Comparison of ENCODE assay signal across 11 cellular contexts in the genomic region with DNA sequence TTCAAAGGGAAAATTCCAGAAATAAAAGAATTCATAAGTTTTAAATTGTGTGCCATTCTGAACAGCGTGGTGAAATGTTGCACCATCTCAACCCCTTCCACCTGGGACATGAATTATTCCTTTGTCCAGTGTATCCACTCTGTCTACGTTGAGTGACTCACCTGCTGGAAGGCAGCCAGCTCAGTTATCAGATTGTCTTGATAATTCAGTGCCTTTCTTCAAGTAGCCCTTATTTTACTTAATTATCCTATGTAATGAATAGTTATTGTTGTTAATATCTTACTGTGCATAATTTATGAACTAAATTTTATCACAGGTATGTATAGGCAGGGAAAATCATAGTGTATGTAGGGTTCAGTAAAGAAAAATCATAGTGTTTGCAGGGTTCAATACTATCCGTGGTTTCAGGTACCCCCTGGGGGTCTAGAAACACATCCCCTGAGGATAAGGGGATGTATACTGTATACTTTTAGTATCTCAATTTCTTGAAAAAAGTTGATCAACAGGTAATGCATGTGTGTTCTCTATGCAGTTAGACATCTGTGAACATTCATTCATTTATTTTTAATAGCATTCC. TPM values are rescaled to one million over a fixed set of nuclear protein-coding genes. Genes with fewer than 3 reads are reported as not detected.
A peak's percentile ranks its signal among the peaks of the same experiment; 100 is the strongest.
DNase-seq lines count a peak whose midpoint lies in the region; ATAC-seq and TF ChIP-seq lines count a peak whose summit lies in the region.
"Had no signal": no experiment of that assay in that cellular context is flagged by ENCODE, and none has a peak within 500 bp of the region (broad histone marks: within the 10 kb centered on the region; RNA-seq: fewer than 3 reads in every experiment).

No MANE protein-coding gene starts in this region.

- no peaks in the 10 kb centered on the region for H3K27me3 ChIP-seq in adrenal gland

- no peak for TF ChIP-seq CTCF in adrenal gland (IDR thresholded peaks at IDR 0.05)

- 40 to 59% (median 43%) methylated on average over 3 of the region's 3 CpGs for WGBS in adrenal gland, 4 donors

- intact Hi-C loops in adrenal gland (cut with DNase I), result no loop called here

- DNase-seq in SIG-M5 treated with dmso at 0.1 percent for 504 hours (lab: John Stamatoyannopoulos, UW; ENCODE audit: unreplicated experiment), result peak; percentile 31
- no peak for DNase-seq in SIG-M5 (lab: John Stamatoyannopoulos, UW)
- DNase-seq in adrenal gland, result peak in 5 of 7 donors; percentile 54 to 74 (median 63)
- no peak for DNase-seq in occipital lobe (lab: John Stamatoyannopoulos, UW)
- no peak for DNase-seq in NCI-H1436 (lab: John Stamatoyannopoulos, UW)
- DNase-seq: activated CD4-positive, CD25-positive, alpha-beta regulatory T cell; C1 segment of cervical spinal cord had no signal

- ATAC-seq in HG03457 (IDR thresholded peaks at IDR 0.05; ENCODE audit: unreplicated experiment) (peak; percentile 32), HG03342 (IDR thresholded peaks at IDR 0.05; ENCODE audit: unreplicated experiment) (no peak), HG02588 (IDR thresholded peaks at IDR 0.05; ENCODE audit: unreplicated experiment) (no peak)

- H3K36me3 ChIP-seq in adrenal gland (replicated peaks in 1 of 2), result no peaks in the 10 kb centered on the region

- no peak for TF ChIP-seq POLR2A in adrenal gland (IDR thresholded peaks at IDR 0.05)

- no peak overlapping the region for H3K4me3 ChIP-seq in adrenal gland

- H3K27ac ChIP-seq in adrenal gland, result no peak overlapping the region
- H3K27ac ChIP-seq: HL-60 had no signal

- no peaks in the 10 kb centered on the region for H3K9me3 ChIP-seq in adrenal gland (replicated peaks in 1 of 3)

- H3K4me1 ChIP-seq in adrenal gland (replicated peaks in 1 of 2), result peaks cover 0 to 6% of the 10 kb centered on the region in 2 donors

RNA-seq across cellular contexts. Expression of a gene that starts 7.7 kb away (rescaled TPM):
- total RNA-seq in adrenal gland, result 10 to 100 TPM; 11.1 to 18.0 (median 13.1) TPM
- polyA plus RNA-seq in adrenal gland, result 10 to 100 TPM in 1 of 3 donors, 1 to 10 TPM in 2; 7.2 to 17.0 (median 9.2) TPM
- total RNA-seq in occipital lobe, result 7.5 TPM

RNA-seq across cellular contexts. Expression of a gene that starts 20.5 kb away (rescaled TPM):
- total RNA-seq in adrenal gland (10 to 100 TPM in 1 of 8 donors, 1 to 10 TPM in 7; 1.3 to 11.5 (median 2.7) TPM), occipital lobe (3.3 TPM)
- 1 to 10 TPM; 2.5 to 4.9 (median 2.6) TPM for polyA plus RNA-seq in adrenal gland

Comparison
In these comparisons a context has a peak if more than half of its experiments do, and no peak if none do; other contexts are left out.
1. DNase-seq: peak in SIG-M5 treated with dmso at 0.1 percent for 504 hours (single experiment) and adrenal gland (5 of 7); none in SIG-M5 (single experiment), occipital lobe (single experiment) and NCI-H1436 (single experiment).